16 cellular contexts compared by ENCODE assay signal in genomic region chr10:58477122-58477521, GRCh38. TPM values are rescaled to one million over a fixed set of nuclear protein-coding genes. Genes with fewer than 3 reads are reported as not detected.
DNase-seq lines count a peak whose midpoint lies in the region; ATAC-seq and TF ChIP-seq lines count a peak whose summit lies in the region.
"Had no signal": no experiment of that assay in that cellular context is flagged by ENCODE, and none has a peak within 500 bp of the region (broad histone marks: within the 10 kb centered on the region; RNA-seq: fewer than 3 reads in every experiment).

No MANE protein-coding gene starts in this region.

- H2AFZ ChIP-seq in DND-41 (ENCODE audit: low read depth, low read length): no peak overlapping the region

- ATAC-seq in DND-41 (ENCODE audit: insufficient read depth, low read depth) (peak; percentile 72), GM18861 (IDR thresholded peaks at IDR 0.05; ENCODE audit: unreplicated experiment) (no peak)
- ATAC-seq: activated CD8-positive, alpha-beta T cell treated with anti-CD3 and anti-CD28 coated beads, Interleukin-2, amount 10 ng/mL, durations not matched to agents 7 days and 5 days; right lobe of liver; T-helper 17 cell had no signal

- H3K4me3 Mint-ChIP-seq in osteocyte (ENCODE audit: unreplicated experiment): no peak overlapping the region
- H3K4me3 Mint-ChIP-seq in CD8-positive, alpha-beta memory T cell: no peak overlapping the region
- no peak overlapping the region for H3K4me3 Mint-ChIP-seq in CD14-positive monocyte
- H3K4me3 Mint-ChIP-seq: activated CD8-positive, alpha-beta T cell treated with anti-CD3 and anti-CD28 coated beads, Interleukin-2, amount 10 ng/mL, durations not matched to agents 7 days and 5 days; activated naive CD4-positive, alpha-beta T cell treated with anti-CD3 and anti-CD28 coated beads, Interleukin-2, amount 50 U/mL, for 24 hours; IgD-negative memory B cell; T-helper 17 cell had no signal

- H3K27ac Mint-ChIP-seq in osteocyte (ENCODE audit: unreplicated experiment): peak overlapping the region; percentile 94
- H3K27ac Mint-ChIP-seq in CD8-positive, alpha-beta memory T cell: no peak overlapping the region
- H3K27ac Mint-ChIP-seq in CD14-positive monocyte: no peak overlapping the region
- H3K27ac Mint-ChIP-seq: activated CD8-positive, alpha-beta T cell treated with anti-CD3 and anti-CD28 coated beads, Interleukin-2, amount 10 ng/mL, durations not matched to agents 7 days and 5 days; activated naive CD4-positive, alpha-beta T cell treated with anti-CD3 and anti-CD28 coated beads, Interleukin-2, amount 50 U/mL, for 24 hours; IgD-negative memory B cell; T-helper 17 cell had no signal

- no peaks in the 10 kb centered on the region for H3K27me3 ChIP-seq in DND-41 (ENCODE audit: insufficient read depth, low read length, poor library complexity)
- H3K27me3 ChIP-seq in NT2/D1 (ENCODE audit: insufficient read depth, insufficient read length): no peaks in the 10 kb centered on the region
- H3K27me3 ChIP-seq in CD8-positive, alpha-beta memory T cell (ENCODE audit: insufficient read depth, low read length, poor library complexity, severe bottlenecking): no peaks in the 10 kb centered on the region
- H3K27me3 ChIP-seq: BLaER1, right lobe of liver had no signal

- H3K9me3 Mint-ChIP-seq in osteocyte (ENCODE audit: unreplicated experiment): no peaks in the 10 kb centered on the region
- peaks cover 0 to 2% (median 0%) of the 10 kb centered on the region in 5 donors for H3K9me3 Mint-ChIP-seq in CD8-positive, alpha-beta memory T cell
- peaks cover 0 to 1% (median 0%) of the 10 kb centered on the region in 7 donors for H3K9me3 Mint-ChIP-seq in CD14-positive monocyte
- H3K9me3 Mint-ChIP-seq: activated naive CD4-positive, alpha-beta T cell treated with anti-CD3 and anti-CD28 coated beads, Interleukin-2, amount 50 U/mL, for 24 hours had no signal

- no peaks in the 10 kb centered on the region for H3K36me3 Mint-ChIP-seq in osteocyte (ENCODE audit: unreplicated experiment)
- no peaks in the 10 kb centered on the region for H3K36me3 Mint-ChIP-seq in CD8-positive, alpha-beta memory T cell
- H3K36me3 Mint-ChIP-seq in CD14-positive monocyte: no peaks in the 10 kb centered on the region
- H3K36me3 Mint-ChIP-seq: activated naive CD4-positive, alpha-beta T cell treated with anti-CD3 and anti-CD28 coated beads, Interleukin-2, amount 50 U/mL, for 24 hours had no signal

- TF ChIP-seq CTCF in DND-41 (IDR thresholded peaks at IDR 0.05; ENCODE audit: borderline replicate concordance, extremely low read depth, low read length, poor library complexity, severe bottlenecking) (no peak), osteocyte (IDR thresholded peaks at IDR 0.05) (no peak), CD14-positive monocyte (IDR thresholded peaks at IDR 0.05) (no peak)

- peaks cover 50% of the 10 kb centered on the region for H3K4me1 Mint-ChIP-seq in osteocyte (ENCODE audit: unreplicated experiment)
- H3K4me1 Mint-ChIP-seq in CD8-positive, alpha-beta memory T cell: no peaks in the 10 kb centered on the region
- no peaks in the 10 kb centered on the region for H3K4me1 Mint-ChIP-seq in CD14-positive monocyte
- H3K4me1 Mint-ChIP-seq: activated naive CD4-positive, alpha-beta T cell treated with anti-CD3 and anti-CD28 coated beads, Interleukin-2, amount 50 U/mL, for 24 hours; IgD-negative memory B cell; T-helper 17 cell had no signal

- no peaks in the 10 kb centered on the region for H4K20me1 ChIP-seq in DND-41 (ENCODE audit: insufficient read depth, low read length)
- H4K20me1 ChIP-seq: BLaER1 had no signal

- H3K27me3 Mint-ChIP-seq in osteocyte (ENCODE audit: unreplicated experiment) (no peaks in the 10 kb centered on the region), CD14-positive monocyte (ENCODE audit: low read depth in 3 of 3) (peaks cover 2 to 6% (median 6%) of the 10 kb centered on the region in 3 donors)
- peaks cover 9 to 27% of the 10 kb centered on the region in 2 donors for H3K27me3 Mint-ChIP-seq in CD8-positive, alpha-beta memory T cell

- no peak overlapping the region for H3K9ac ChIP-seq in DND-41 (ENCODE audit: low read depth, low read length)
- no peak overlapping the region for H3K9ac ChIP-seq in NT2/D1 (ENCODE audit: insufficient read length, low read depth)
- H3K9ac ChIP-seq: BLaER1 had no signal

- no peak overlapping the region for H3K27ac ChIP-seq in DND-41 (ENCODE audit: low read length)
- no peak overlapping the region for H3K27ac ChIP-seq in CD8-positive, alpha-beta memory T cell (ENCODE audit: low read depth, low read length)
- H3K27ac ChIP-seq: BLaER1, right lobe of liver had no signal

- H3K36me3 ChIP-seq in DND-41 (ENCODE audit: insufficient read depth, low read length): no peaks in the 10 kb centered on the region
- no peaks in the 10 kb centered on the region for H3K36me3 ChIP-seq in NT2/D1 (ENCODE audit: insufficient read depth, insufficient read length, low read length)
- no peaks in the 10 kb centered on the region for H3K36me3 ChIP-seq in CD8-positive, alpha-beta memory T cell (ENCODE audit: insufficient read depth, low read length)
- H3K36me3 ChIP-seq: BLaER1, right lobe of liver had no signal

- CTCF ChIA-PET in CD8-positive, alpha-beta memory T cell (lab: Charles Lee): no interaction called here

- POLR2A ChIA-PET in CD8-positive, alpha-beta memory T cell (lab: Charles Lee): no interaction called here

- H3K4me3 ChIP-seq in DND-41 (ENCODE audit: low read depth in 1 of 2, low read length in 2 of 2) (no peak overlapping the region), NT2/D1 (ENCODE audit: insufficient read length, low read depth) (no peak overlapping the region)
- H3K4me3 ChIP-seq in CD8-positive, alpha-beta memory T cell (ENCODE audit: low read length): no peak overlapping the region
- H3K4me3 ChIP-seq: BLaER1, right lobe of liver had no signal

- no peaks in the 10 kb centered on the region for H3K79me2 ChIP-seq in DND-41 (ENCODE audit: insufficient read depth, low read length)

- DNase-seq in DND-41: peak; percentile 34
- DNase-seq in NT2/D1 (ENCODE audit: low read depth, low spot score): peak; percentile 32
- peak; percentile 41 for DNase-seq in glomerular visceral epithelial cell (ENCODE audit: extremely low spot score)
- no peak for DNase-seq in osteocyte (ENCODE audit: extremely low spot score, unreplicated experiment)
- DNase-seq in CD8-positive, alpha-beta memory T cell: no peak
- DNase-seq in CD14-positive monocyte (ENCODE audit: low spot score): no peak
- DNase-seq in SW 1271 (lab: John Stamatoyannopoulos, UW): no peak
- DNase-seq: activated CD8-positive, alpha-beta T cell treated with anti-CD3 and anti-CD28 coated beads, Interleukin-2, amount 10 ng/mL, durations not matched to agents 7 days and 5 days; GOT3; NCI-H2029 treated with DMSO at 0.1 percent for 48 hours; right lobe of liver; T-helper 17 cell had no signal

- H3K4me1 ChIP-seq in DND-41 (ENCODE audit: insufficient read depth, low read length) (0 out of 2 replicates have a peak, but pooled peaks cover 3% of the 10 kb centered on the region), NT2/D1 (ENCODE audit: insufficient read depth, insufficient read length) (no peaks in the 10 kb centered on the region)
- no peaks in the 10 kb centered on the region for H3K4me1 ChIP-seq in CD8-positive, alpha-beta memory T cell (ENCODE audit: insufficient read depth, low read length)
- H3K4me1 ChIP-seq: BLaER1, right lobe of liver had no signal

- H3K4me2 ChIP-seq in DND-41 (ENCODE audit: insufficient read depth, low read length): no peak overlapping the region
- H3K4me2 ChIP-seq: BLaER1 had no signal

- intact Hi-C loops in CD14-positive monocyte (cut with micrococcal nuclease): no loop called here

- no peaks in the 10 kb centered on the region for H3K9me3 ChIP-seq in DND-41 (ENCODE audit: insufficient read depth, low read length, severe bottlenecking)
- H3K9me3 ChIP-seq in NT2/D1 (ENCODE audit: insufficient read depth, low read length): no peaks in the 10 kb centered on the region
- H3K9me3 ChIP-seq in CD8-positive, alpha-beta memory T cell (ENCODE audit: low read length): no peaks in the 10 kb centered on the region
- H3K9me3 ChIP-seq: BLaER1, right lobe of liver had no signal

RNA-seq across cellular contexts. Expression of gene BICC1, which starts 35.5 kb away (rescaled TPM):
- total RNA-seq in osteocyte: 39.4 and 41.0 TPM in 2 replicates
- not detected for total RNA-seq in CD8-positive, alpha-beta memory T cell
- not detected for polyA plus RNA-seq in CD8-positive, alpha-beta memory T cell
- polyA plus RNA-seq in CD14-positive monocyte: under 1 TPM; 0.02 to 0.14 TPM
- total RNA-seq: activated CD8-positive, alpha-beta T cell treated with anti-CD3 and anti-CD28 coated beads, Interleukin-2, amount 10 ng/mL, durations not matched to agents 7 days and 5 days; T-helper 17 cell had no signal
- polyA plus RNA-seq: IgD-negative memory B cell had no signal

Comparison
In these comparisons a context has a peak if more than half of its experiments do, and no peak if none do; other contexts are left out.
1. DNase-seq: peak in DND-41 (single experiment), NT2/D1 (single experiment) and glomerular visceral epithelial cell (single experiment); none in osteocyte (single experiment), CD8-positive, alpha-beta memory T cell (0 of 5), CD14-positive monocyte (single experiment) and SW 1271 (0 of 2).
2. RNA of gene BICC1, which starts 35.5 kb away (total RNA-seq): 39.4 to 41.0 TPM in osteocyte; not detected in CD8-positive, alpha-beta memory T cell; every median in the first group is over 10 times any median in the second.